ENCODE assay signal across 10 cellular contexts in genomic region chr5:141050622-141051525, GRCh38. TPM values are rescaled to one million over a fixed set of nuclear protein-coding genes. Genes with fewer than 3 reads are reported as not detected.
DNase-seq lines count a peak whose midpoint lies in the region; ATAC-seq and TF ChIP-seq lines count a peak whose summit lies in the region.
"Had no signal": no experiment of that assay in that cellular context is flagged by ENCODE, and none has a peak within 500 bp of the region (broad histone marks: within the 10 kb centered on the region; RNA-seq: fewer than 3 reads in every experiment).

TSS of gene PCDHB1 (plus strand) at chr5:141051374. CDS start at chr5:141051471, 97 bp downstream.

- H3K27ac Mint-ChIP-seq in central memory CD8-positive, alpha-beta T cell (ENCODE audit: low read depth) = no peak within 1 kb of the TSS
- no peak within 1 kb of the TSS for H3K27ac Mint-ChIP-seq in activated CD8-positive, alpha-beta memory T cell treated with anti-CD3 and anti-CD28 coated beads, Interleukin-2, amount 10 ng/mL, durations not matched to agents 7 days and 5 days
- H3K27ac Mint-ChIP-seq: activated CD4-positive, alpha-beta T cell treated with anti-CD3 and anti-CD28 coated beads, Interleukin-2, amount 10 ng/mL, durations not matched to agents 7 days and 5 days had no signal

- H3K9ac ChIP-seq in muscle layer of colon (ENCODE audit: low read length) = no peak within 1 kb of the TSS

- no peak for TF ChIP-seq CTCF in A673 (conservative IDR thresholded peaks at IDR 0.05; ENCODE audit: low read depth, low read length)

- ATAC-seq in central memory CD8-positive, alpha-beta T cell (replicated peaks; ENCODE audit: extremely low read depth, poor library complexity, severe bottlenecking) = no peak
- ATAC-seq in activated CD8-positive, alpha-beta memory T cell treated with anti-CD3 and anti-CD28 coated beads, Interleukin-2, amount 10 ng/mL, durations not matched to agents 7 days and 5 days = no peak
- no peak for ATAC-seq in HG03460 (IDR thresholded peaks at IDR 0.05; ENCODE audit: unreplicated experiment)

- intact Hi-C loops in A673 (cut with micrococcal nuclease; ENCODE audit: unreplicated experiment) = no loop called here

- BruUV-seq in A673 (replicated peaks; lab: Mats Ljungman, UMichigan) = no TSS peak

- H3K9me3 ChIP-seq in A673 (ENCODE audit: low read depth, low read length, poor library complexity, severe bottlenecking) (no peaks in the 10 kb centered on the region), muscle layer of colon (ENCODE audit: low read length) (no peaks in the 10 kb centered on the region)

- peaks cover 69% of the 10 kb centered on the region for H3K27me3 Mint-ChIP-seq in central memory CD8-positive, alpha-beta T cell
- peaks cover 8% of the 10 kb centered on the region for H3K27me3 Mint-ChIP-seq in activated CD8-positive, alpha-beta memory T cell treated with anti-CD3 and anti-CD28 coated beads, Interleukin-2, amount 10 ng/mL, durations not matched to agents 7 days and 5 days

- POLR2A ChIA-PET in A673 (lab: Charles Lee; ENCODE audit: low non-redundant PET) = interaction anchor here (0.6 kb wide), 1 partner anchor 11 kb away, joined by 4 read pairs; no protein-coding TSS in a partner anchor

- H3K9me3 Mint-ChIP-seq in central memory CD8-positive, alpha-beta T cell = peaks cover 5% of the 10 kb centered on the region
- peaks cover 4% of the 10 kb centered on the region for H3K9me3 Mint-ChIP-seq in activated CD8-positive, alpha-beta memory T cell treated with anti-CD3 and anti-CD28 coated beads, Interleukin-2, amount 10 ng/mL, durations not matched to agents 7 days and 5 days (ENCODE audit: low read depth)

- H3K36me3 ChIP-seq in A673 (ENCODE audit: insufficient read depth, low read length, poor library complexity, severe bottlenecking) (no peaks in the 10 kb centered on the region), muscle layer of colon (ENCODE audit: insufficient read depth, low read length) (no peaks in the 10 kb centered on the region)

- H3K4me3 ChIP-seq in A673 (ENCODE audit: low read depth, low read length, poor library complexity, severe bottlenecking) (peak within 1 kb of the TSS; percentile 54), muscle layer of colon (ENCODE audit: low read depth in 1 of 2, low read length in 2 of 2) (peak within 1 kb of the TSS; percentile 38 to 87)

- peaks cover 2% of the 10 kb centered on the region for H3K36me3 Mint-ChIP-seq in central memory CD8-positive, alpha-beta T cell (ENCODE audit: insufficient read depth)
- no peaks in the 10 kb centered on the region for H3K36me3 Mint-ChIP-seq in activated CD8-positive, alpha-beta memory T cell treated with anti-CD3 and anti-CD28 coated beads, Interleukin-2, amount 10 ng/mL, durations not matched to agents 7 days and 5 days

- CTCF ChIA-PET in A673 (lab: Charles Lee) = interaction anchor here (0.6 to 1.5 kb wide), 4 partner anchors 11 to 182 kb away, joined by 3 to 5 read pairs (median 4); partner anchors contain the start of gene PCDHB2
- CTCF ChIA-PET in activated CD8-positive, alpha-beta memory T cell treated with anti-CD3 and anti-CD28 coated beads, Interleukin-2, amount 10 ng/mL, durations not matched to agents 7 days and 5 days (lab: Charles Lee) = no interaction called here

- no peak within 1 kb of the TSS for H3K27ac ChIP-seq in A673 (ENCODE audit: low read depth, low read length, poor library complexity, severe bottlenecking)
- no peak within 1 kb of the TSS for H3K27ac ChIP-seq in muscle layer of colon (ENCODE audit: low read depth, low read length)

- H3K4me1 Mint-ChIP-seq in central memory CD8-positive, alpha-beta T cell = peaks cover 6% of the 10 kb centered on the region
- no peaks in the 10 kb centered on the region for H3K4me1 Mint-ChIP-seq in activated CD8-positive, alpha-beta memory T cell treated with anti-CD3 and anti-CD28 coated beads, Interleukin-2, amount 10 ng/mL, durations not matched to agents 7 days and 5 days

- H3K4me3 Mint-ChIP-seq in central memory CD8-positive, alpha-beta T cell = peak within 1 kb of the TSS; percentile 59
- no peak within 1 kb of the TSS for H3K4me3 Mint-ChIP-seq in activated CD8-positive, alpha-beta memory T cell treated with anti-CD3 and anti-CD28 coated beads, Interleukin-2, amount 10 ng/mL, durations not matched to agents 7 days and 5 days
- H3K4me3 Mint-ChIP-seq: activated CD4-positive, alpha-beta T cell treated with anti-CD3 and anti-CD28 coated beads, Interleukin-2, amount 10 ng/mL, durations not matched to agents 7 days and 5 days had no signal

- no peaks in the 10 kb centered on the region for H3K4me1 ChIP-seq in A673 (ENCODE audit: insufficient read depth, low read length, poor library complexity, severe bottlenecking)
- H3K4me1 ChIP-seq in muscle layer of colon (ENCODE audit: insufficient read depth, low read length) = peaks cover 5% of the 10 kb centered on the region

- H3K27me3 ChIP-seq in A673 (replicated peaks; ENCODE audit: insufficient read depth, low read depth, low read length, poor library complexity) (peaks cover 4% of the 10 kb centered on the region), muscle layer of colon (ENCODE audit: control insufficient read depth in 1 of 2, insufficient read depth in 2 of 2, low read length in 2 of 2) (peaks cover 0 to 10% of the 10 kb centered on the region in 2 donors)

- DNase-seq in A673 (ENCODE audit: low spot score) (peak; percentile 20), NCI-H146 (lab: John Stamatoyannopoulos, UW) (peak; percentile 23), foreskin melanocyte (no peak), anterior cingulate cortex (lab: John Stamatoyannopoulos, UW) (no peak)
- DNase-seq in central memory CD8-positive, alpha-beta T cell (ENCODE audit: low spot score in 2 of 2) = no peak
- DNase-seq in activated CD8-positive, alpha-beta memory T cell treated with anti-CD3 and anti-CD28 coated beads, Interleukin-2, amount 10 ng/mL, durations not matched to agents 7 days and 5 days = no peak
- DNase-seq: activated CD4-positive, alpha-beta T cell treated with anti-CD3 and anti-CD28 coated beads, Interleukin-2, amount 10 ng/mL, durations not matched to agents 7 days and 5 days; left cardiac atrium had no signal

RNA-seq across cellular contexts. Expression of gene PCDHB1, which starts in this region (rescaled TPM):
- 0.04 and 0.06 TPM in 2 replicates for total RNA-seq in A673 (2021)
- not detected for total RNA-seq in activated CD8-positive, alpha-beta memory T cell treated with anti-CD3 and anti-CD28 coated beads, Interleukin-2, amount 10 ng/mL, durations not matched to agents 7 days and 5 days
- total RNA-seq: activated CD4-positive, alpha-beta T cell treated with anti-CD3 and anti-CD28 coated beads, Interleukin-2, amount 10 ng/mL, durations not matched to agents 7 days and 5 days; left cardiac atrium had no signal

Comparison
In these comparisons a context has a peak if more than half of its experiments do, and no peak if none do; other contexts are left out.
1. Peak in DNase-seq and H3K4me3 ChIP-seq in A673; RNA of the gene not detected or under 1 TPM.